22 cellular contexts compared by ENCODE assay signal in genomic region chr10:9091515-9092093, GRCh38.
DNase-seq lines count a peak whose midpoint lies in the region; ATAC-seq and TF ChIP-seq lines count a peak whose summit lies in the region.
"Had no signal": no experiment of that assay in that cellular context is flagged by ENCODE, and none has a peak within 500 bp of the region (broad histone marks: within the 10 kb centered on the region; RNA-seq: fewer than 3 reads in every experiment).

No MANE protein-coding gene starts in this region.

- intact Hi-C loops in activated CD4-positive, alpha-beta memory T cell treated with anti-CD3 and anti-CD28 coated beads for 36 hours (cut with micrococcal nuclease): loop anchor here (1.0 to 10.0 kb wide), 7 partner anchors 9 to 1027 kb away; no protein-coding TSS in a partner anchor
- intact Hi-C loops in CD4-positive, alpha-beta memory T cell (cut with micrococcal nuclease): loop anchor here (10.0 kb wide), 1 partner anchor 113 kb away; no protein-coding TSS in a partner anchor

- no peak overlapping the region for H3K4me3 ChIP-seq in CD4-positive, alpha-beta memory T cell (ENCODE audit: low read length in 2 of 2)
- H3K4me3 ChIP-seq in tibial nerve: no peak overlapping the region
- H3K4me3 ChIP-seq: ascending aorta, gastrocnemius medialis, GM23338, right lobe of liver, thyroid gland, vagina had no signal

- peaks cover 15% of the 10 kb centered on the region for H3K4me1 ChIP-seq in CD4-positive, alpha-beta memory T cell (ENCODE audit: insufficient read depth, low read length)
- no peaks in the 10 kb centered on the region for H3K4me1 ChIP-seq in tibial nerve
- H3K4me1 ChIP-seq: ascending aorta, gastrocnemius medialis, right lobe of liver, thyroid gland, vagina had no signal

- H3K36me3 ChIP-seq in CD4-positive, alpha-beta memory T cell (ENCODE audit: insufficient read depth, low read length): no peaks in the 10 kb centered on the region
- no peaks in the 10 kb centered on the region for H3K36me3 ChIP-seq in tibial nerve
- H3K36me3 ChIP-seq: ascending aorta, gastrocnemius medialis, right lobe of liver, thyroid gland, vagina had no signal

- H3K27ac ChIP-seq in CD4-positive, alpha-beta memory T cell (ENCODE audit: low read depth, low read length): no peak overlapping the region
- H3K27ac ChIP-seq in tibial nerve: no peak overlapping the region
- H3K27ac ChIP-seq: ascending aorta, gastrocnemius medialis, right lobe of liver, thyroid gland, vagina had no signal

- no peaks in the 10 kb centered on the region for H3K36me3 Mint-ChIP-seq in activated CD4-positive, alpha-beta memory T cell treated with anti-CD3 and anti-CD28 coated beads for 36 hours
- H3K36me3 Mint-ChIP-seq in activated CD4-positive, alpha-beta memory T cell treated with anti-CD3 and anti-CD28 coated beads, Interleukin-2, amount 10 ng/mL, durations not matched to agents 7 days and 5 days (ENCODE audit: low read depth): no peaks in the 10 kb centered on the region
- no peaks in the 10 kb centered on the region for H3K36me3 Mint-ChIP-seq in CD4-positive, alpha-beta memory T cell
- H3K36me3 Mint-ChIP-seq in activated naive CD4-positive, alpha-beta T cell treated with anti-CD3 and anti-CD28 coated beads, Interleukin-2, amount 50 U/mL, for 24 hours: no peaks in the 10 kb centered on the region
- H3K36me3 Mint-ChIP-seq: IgD-negative memory B cell had no signal

- no peak for TF ChIP-seq POLR2A in tibial nerve (IDR thresholded peaks at IDR 0.05)

- 67 to 73% methylated on average over 3 of the region's 3 CpGs for WGBS in tibial nerve, 2 donors

- no peak for TF ChIP-seq CTCF in tibial nerve (IDR thresholded peaks at IDR 0.05)

- DNase-seq in activated CD4-positive, alpha-beta memory T cell treated with anti-CD3 and anti-CD28 coated beads for 36 hours: peak; percentile 48
- DNase-seq in activated CD4-positive, alpha-beta memory T cell treated with anti-CD3 and anti-CD28 coated beads, Interleukin-2, amount 10 ng/mL, durations not matched to agents 7 days and 5 days: no peak
- DNase-seq in CD4-positive, alpha-beta memory T cell: peak in 1 of 5 donors; percentile 14
- peak; percentile 10 for DNase-seq in stimulated activated CD4-positive, alpha-beta T cell treated with anti-CD3 and anti-CD28 coated beads, Interleukin-4, amount 100 ng/mL, for 1 hour
- DNase-seq in 8988T (no peak), tibial nerve (ENCODE audit: low spot score in 2 of 2) (no peak)
- DNase-seq: activated gamma-delta T cell treated with Interleukin-2 at 50 U/mL for 16 hours, EL, gastrocnemius medialis, NCI-H146, NCI-H345, NCI-H748 treated with DMSO at 0.1 percent for 48 hours, right lobe of liver, SHP77 treated with DMSO at 0.1 percent for 48 hours, thyroid gland had no signal

- no peaks in the 10 kb centered on the region for H3K9me3 Mint-ChIP-seq in activated CD4-positive, alpha-beta memory T cell treated with anti-CD3 and anti-CD28 coated beads for 36 hours
- H3K9me3 Mint-ChIP-seq in activated CD4-positive, alpha-beta memory T cell treated with anti-CD3 and anti-CD28 coated beads, Interleukin-2, amount 10 ng/mL, durations not matched to agents 7 days and 5 days: no peaks in the 10 kb centered on the region
- peaks cover 0 to 5% (median under 1%) of the 10 kb centered on the region in 8 donors for H3K9me3 Mint-ChIP-seq in CD4-positive, alpha-beta memory T cell
- no peaks in the 10 kb centered on the region for H3K9me3 Mint-ChIP-seq in activated naive CD4-positive, alpha-beta T cell treated with anti-CD3 and anti-CD28 coated beads, Interleukin-2, amount 50 U/mL, for 24 hours
- H3K9me3 Mint-ChIP-seq: GM23338 had no signal

- no peak for ATAC-seq in GM18517 (IDR thresholded peaks at IDR 0.05; ENCODE audit: unreplicated experiment)
- ATAC-seq: gastrocnemius medialis, GM23338, right lobe of liver had no signal

- peak overlapping the region; percentile 30 for H3K27ac Mint-ChIP-seq in activated CD4-positive, alpha-beta memory T cell treated with anti-CD3 and anti-CD28 coated beads for 36 hours
- no peak overlapping the region for H3K27ac Mint-ChIP-seq in activated CD4-positive, alpha-beta memory T cell treated with anti-CD3 and anti-CD28 coated beads, Interleukin-2, amount 10 ng/mL, durations not matched to agents 7 days and 5 days
- peak overlapping the region in 5 of 7 donors; percentile 1 to 75 (median 38) for H3K27ac Mint-ChIP-seq in CD4-positive, alpha-beta memory T cell
- H3K27ac Mint-ChIP-seq in activated naive CD4-positive, alpha-beta T cell treated with anti-CD3 and anti-CD28 coated beads, Interleukin-2, amount 50 U/mL, for 24 hours: peak overlapping the region; percentile 53
- H3K27ac Mint-ChIP-seq: GM23338, IgD-negative memory B cell, progenitor cell of endocrine pancreas had no signal

- TF ChIP-seq EP300 in tibial nerve (IDR thresholded peaks at IDR 0.05): no peak

- no peaks in the 10 kb centered on the region for H3K27me3 ChIP-seq in CD4-positive, alpha-beta memory T cell (ENCODE audit: insufficient read depth, low read length)
- no peaks in the 10 kb centered on the region for H3K27me3 ChIP-seq in tibial nerve
- H3K27me3 ChIP-seq: ascending aorta, gastrocnemius medialis, right lobe of liver, thyroid gland, vagina had no signal

- H3K4me3 Mint-ChIP-seq in activated CD4-positive, alpha-beta memory T cell treated with anti-CD3 and anti-CD28 coated beads for 36 hours: no peak overlapping the region
- H3K4me3 Mint-ChIP-seq in activated CD4-positive, alpha-beta memory T cell treated with anti-CD3 and anti-CD28 coated beads, Interleukin-2, amount 10 ng/mL, durations not matched to agents 7 days and 5 days: no peak overlapping the region
- H3K4me3 Mint-ChIP-seq in CD4-positive, alpha-beta memory T cell: peak overlapping the region in 4 of 8 donors; percentile 1 to 42 (median 24)
- H3K4me3 Mint-ChIP-seq in activated naive CD4-positive, alpha-beta T cell treated with anti-CD3 and anti-CD28 coated beads, Interleukin-2, amount 50 U/mL, for 24 hours: peak overlapping the region; percentile 23
- H3K4me3 Mint-ChIP-seq: GM23338, IgD-negative memory B cell had no signal

- H3K27me3 Mint-ChIP-seq in activated CD4-positive, alpha-beta memory T cell treated with anti-CD3 and anti-CD28 coated beads for 36 hours: no peaks in the 10 kb centered on the region
- H3K27me3 Mint-ChIP-seq in activated CD4-positive, alpha-beta memory T cell treated with anti-CD3 and anti-CD28 coated beads, Interleukin-2, amount 10 ng/mL, durations not matched to agents 7 days and 5 days: peaks cover 5% of the 10 kb centered on the region
- H3K27me3 Mint-ChIP-seq in CD4-positive, alpha-beta memory T cell: peaks cover 0 to 2% of the 10 kb centered on the region in 2 donors
- no peaks in the 10 kb centered on the region for H3K27me3 Mint-ChIP-seq in activated naive CD4-positive, alpha-beta T cell treated with anti-CD3 and anti-CD28 coated beads, Interleukin-2, amount 50 U/mL, for 24 hours
- H3K27me3 Mint-ChIP-seq: IgD-negative memory B cell had no signal

- no peaks in the 10 kb centered on the region for H3K9me3 ChIP-seq in CD4-positive, alpha-beta memory T cell (ENCODE audit: control insufficient read depth in 1 of 2, low read length in 2 of 2)
- no peaks in the 10 kb centered on the region for H3K9me3 ChIP-seq in tibial nerve
- H3K9me3 ChIP-seq: ascending aorta, gastrocnemius medialis, right lobe of liver, thyroid gland, vagina had no signal

- POLR2A ChIA-PET in activated CD4-positive, alpha-beta memory T cell treated with anti-CD3 and anti-CD28 coated beads for 36 hours (lab: Charles Lee): interaction anchor here (1.0 to 1.1 kb wide), 2 partner anchors 10 to 766 kb away, joined by 4 to 6 read pairs; no protein-coding TSS in a partner anchor
- POLR2A ChIA-PET in activated CD4-positive, alpha-beta memory T cell treated with anti-CD3 and anti-CD28 coated beads, Interleukin-2, amount 10 ng/mL, durations not matched to agents 7 days and 5 days (lab: Charles Lee): interaction anchor here (0.6 kb wide), 1 partner anchor 1944 kb away, joined by 3 read pairs; no protein-coding TSS in a partner anchor
- POLR2A ChIA-PET in CD4-positive, alpha-beta memory T cell (lab: Charles Lee; ENCODE audit: partially characterized antibody): no interaction called here

- CTCF ChIA-PET in activated CD4-positive, alpha-beta memory T cell treated with anti-CD3 and anti-CD28 coated beads for 36 hours (lab: Charles Lee): no interaction called here
- CTCF ChIA-PET in activated CD4-positive, alpha-beta memory T cell treated with anti-CD3 and anti-CD28 coated beads, Interleukin-2, amount 10 ng/mL, durations not matched to agents 7 days and 5 days (lab: Charles Lee): interaction anchor here (1.3 kb wide), 1 partner anchor 12 kb away, joined by 3 read pairs; no protein-coding TSS in a partner anchor
- CTCF ChIA-PET in CD4-positive, alpha-beta memory T cell (lab: Charles Lee; ENCODE audit: partially characterized antibody): no interaction called here

- H3K4me1 Mint-ChIP-seq in activated CD4-positive, alpha-beta memory T cell treated with anti-CD3 and anti-CD28 coated beads for 36 hours (ENCODE audit: low read depth): peaks cover 24% of the 10 kb centered on the region
- peaks cover 10% of the 10 kb centered on the region for H3K4me1 Mint-ChIP-seq in activated CD4-positive, alpha-beta memory T cell treated with anti-CD3 and anti-CD28 coated beads, Interleukin-2, amount 10 ng/mL, durations not matched to agents 7 days and 5 days
- H3K4me1 Mint-ChIP-seq in CD4-positive, alpha-beta memory T cell: peaks cover 12 to 19% (median 15%) of the 10 kb centered on the region in 4 donors
- H3K4me1 Mint-ChIP-seq in activated naive CD4-positive, alpha-beta T cell treated with anti-CD3 and anti-CD28 coated beads, Interleukin-2, amount 50 U/mL, for 24 hours: peaks cover 26% of the 10 kb centered on the region
- H3K4me1 Mint-ChIP-seq: GM23338, IgD-negative memory B cell had no signal

Comparison
In these comparisons a context has a peak if more than half of its experiments do, and no peak if none do; other contexts are left out.
1. DNase-seq: peak in activated CD4-positive, alpha-beta memory T cell treated with anti-CD3 and anti-CD28 coated beads for 36 hours (single experiment) and stimulated activated CD4-positive, alpha-beta T cell treated with anti-CD3 and anti-CD28 coated beads, Interleukin-4, amount 100 ng/mL, for 1 hour (single experiment); none in activated CD4-positive, alpha-beta memory T cell treated with anti-CD3 and anti-CD28 coated beads, Interleukin-2, amount 10 ng/mL, durations not matched to agents 7 days and 5 days (single experiment), 8988T (single experiment) and tibial nerve (0 of 2).